ENCODE assay signal across 8 cellular contexts in genomic region chrX:119467842-119468185, GRCh38. TPM values are rescaled to one million over a fixed set of nuclear protein-coding genes. Genes with fewer than 3 reads are reported as not detected.
A peak's percentile ranks its signal among the peaks of the same experiment; 100 is the strongest.
DNase-seq lines count a peak whose midpoint lies in the region; ATAC-seq and TF ChIP-seq lines count a peak whose summit lies in the region.

No MANE protein-coding gene starts in this region.

- H3K36me3 ChIP-seq in H7 (replicated peaks; ENCODE audit: control insufficient read depth, insufficient read depth, low read length), result peaks cover 8% of the 10 kb centered on the region

- no peak for ATAC-seq in T-cell (replicated peaks in 1 of 4)

- H3K36me3 Mint-ChIP-seq in T-cell, result no peaks in the 10 kb centered on the region

- POLR2A ChIA-PET in T-cell (lab: Charles Lee), result no interaction called here

- no peaks in the 10 kb centered on the region for H3K9me3 Mint-ChIP-seq in T-cell

- DNase-seq in H7 (no peak), T-cell (no peak), fibroblast of the aortic adventitia (ENCODE audit: low read depth) (no peak), skeletal muscle cell (ENCODE audit: low read depth) (no peak), head of caudate nucleus (no peak), islet precursor cell (no peak)
- DNase-seq in activated CD4-positive, alpha-beta T cell treated with anti-CD3 and anti-CD28 coated beads for 4 hours, result no peak
- DNase-seq in stimulated activated naive CD4-positive, alpha-beta T cell treated with Interleukin-2 at 50 U/mL for 16 hours (lab: John Stamatoyannopoulos, UW), result no peak

- H3K27ac Mint-ChIP-seq in T-cell, result peak overlapping the region; percentile 72 to 81

- no peak for TF ChIP-seq CTCF in fibroblast of the aortic adventitia (IDR thresholded peaks at IDR 0.05; ENCODE audit: insufficient read depth, low read length)

- CTCF ChIA-PET in T-cell (lab: Charles Lee), result interaction anchor here (0.6 kb wide), 2 partner anchors 290 to 472 kb away, joined by 3 to 18 read pairs; partner anchors contain the start of gene SOWAHD (in 1 of the 2)

- H3K27me3 Mint-ChIP-seq in T-cell, result peaks cover 0 to 5% of the 10 kb centered on the region in 2 donors

- H3K4me3 ChIP-seq in H7 (ENCODE audit: insufficient read depth, low read depth, low read length) (peak overlapping the region; percentile 30), fibroblast of the aortic adventitia (ENCODE audit: low read depth, low read length) (peak overlapping the region; percentile 64), skeletal muscle cell (ENCODE audit: low read depth, low read length) (peak overlapping the region; percentile 73)

- intact Hi-C loops in head of caudate nucleus (cut with DNase I), result no loop called here

- no peaks in the 10 kb centered on the region for H3K27me3 ChIP-seq in H7 (ENCODE audit: control insufficient read depth, insufficient read depth, low read length)

- H3K4me1 Mint-ChIP-seq in T-cell, result peaks cover 9 to 16% (median 15%) of the 10 kb centered on the region in 3 donors

- peak overlapping the region; percentile 82 to 93 (median 86) for H3K4me3 Mint-ChIP-seq in T-cell

RNA-seq across cellular contexts. Expression of gene SLC25A5, which starts 0.4 kb away (rescaled TPM):
- 383 and 395 TPM in 2 replicates for total RNA-seq in H7 (2014; rRNA removed; shearing (Covaris generic))
- 100 to 1,000 TPM; 102 to 171 (median 116) TPM for total RNA-seq in T-cell
- 46.6 and 188 TPM in 2 replicates for total RNA-seq in fibroblast of the aortic adventitia (ENCODE audit: low replicate concordance)
